Comparison of ENCODE assay signal across 8 cellular contexts in genomic region chr12:19439059-19440018, GRCh38. TPM values are rescaled to one million over a fixed set of nuclear protein-coding genes. Genes with fewer than 3 reads are reported as not detected.
A peak's percentile ranks its signal among the peaks of the same experiment; 100 is the strongest.
DNase-seq lines count a peak whose midpoint lies in the region; ATAC-seq, FAIRE-seq and TF ChIP-seq lines count a peak whose summit lies in the region.

Gene AEBP2 (plus strand): TSS chr12:19439492. CDS start chr12:19439700, 208 bp downstream.

- peaks cover 0 to under 1% of the 10 kb centered on the region in 2 experiments for H3K36me3 ChIP-seq in keratinocyte (ENCODE audit: control insufficient read depth in 2 of 2, extremely low read depth in 1 of 2, insufficient read depth in 2 of 2, low read length in 2 of 2)

- ATAC-seq in GM18907 (IDR thresholded peaks at IDR 0.05; ENCODE audit: unreplicated experiment) (peak; percentile 89), HG03139 (IDR thresholded peaks at IDR 0.05; ENCODE audit: unreplicated experiment) (peak; percentile 79)
- ATAC-seq in activated CD4-positive, CD25-positive, alpha-beta regulatory T cell treated with anti-CD3 and anti-CD28 coated beads, Interleukin-2, amount 50 U/mL, for 24 hours = peak; percentile 83 to 85
- ATAC-seq in central memory CD8-positive, alpha-beta T cell (replicated peaks; ENCODE audit: extremely low read depth, poor library complexity, severe bottlenecking) = peak; percentile 88

- no peaks in the 10 kb centered on the region for H3K27me3 Mint-ChIP-seq in central memory CD8-positive, alpha-beta T cell

- H4K20me1 ChIP-seq in keratinocyte (ENCODE audit: control insufficient read depth, extremely low read depth, insufficient read depth, low read length) = no peaks in the 10 kb centered on the region

- peak within 1 kb of the TSS; percentile 99 for H3K27ac Mint-ChIP-seq in central memory CD8-positive, alpha-beta T cell (ENCODE audit: low read depth)

- peak within 1 kb of the TSS; percentile 83 for H2AFZ ChIP-seq in keratinocyte (ENCODE audit: control insufficient read depth, low read length)

- FAIRE-seq in keratinocyte (lab: Jason Lieb, UNC) = no peak

- H3K27me3 ChIP-seq in keratinocyte (ENCODE audit: control insufficient read depth, extremely low read depth, insufficient read depth, low read length) = no peaks in the 10 kb centered on the region

- no peaks in the 10 kb centered on the region for H3K9me3 Mint-ChIP-seq in central memory CD8-positive, alpha-beta T cell

- H3K9me1 ChIP-seq in keratinocyte (ENCODE audit: control insufficient read depth, extremely low read depth, insufficient read depth, low read length) = no peaks in the 10 kb centered on the region

- peak within 1 kb of the TSS; percentile 84 for H3K27ac ChIP-seq in keratinocyte (ENCODE audit: control insufficient read depth, insufficient read depth, low read length)

- peaks cover 21% of the 10 kb centered on the region for H3K36me3 Mint-ChIP-seq in central memory CD8-positive, alpha-beta T cell (ENCODE audit: insufficient read depth)

- dilution Hi-C loops in keratinocyte (cut with MboI; ENCODE audit: extremely low pct_ligation_motif_present, low sequenced_read_pairs) = no loop called here

- H3K4me3 Mint-ChIP-seq in central memory CD8-positive, alpha-beta T cell = peak within 1 kb of the TSS; percentile 100

- DNase-seq in AG08395 (ENCODE audit: low spot score) = peak; percentile 97
- peak; percentile 70 to 92 for DNase-seq in NCI-H446 (lab: John Stamatoyannopoulos, UW)
- DNase-seq in central memory CD8-positive, alpha-beta T cell (ENCODE audit: low spot score in 2 of 2) = peak; percentile 78 to 91
- DNase-seq in keratinocyte (ENCODE audit: low read depth, low spot score) = peak; percentile 32
- peak; percentile 63 to 81 (median 80) for DNase-seq in stimulated activated CD4-positive, alpha-beta T cell treated with anti-CD3 and anti-CD28 coated beads, Interleukin-12 subunit alpha, Interleukin-12 subunit beta, amount 100 ng/mL, for 48 hours (ENCODE audit: low read depth in 2 of 3, low spot score in 1 of 3)

- H3K4me1 ChIP-seq in keratinocyte (ENCODE audit: control insufficient read depth, extremely low read depth, insufficient read depth, low read length) = peaks cover 13% of the 10 kb centered on the region

- H3K9me3 ChIP-seq in keratinocyte (ENCODE audit: control insufficient read depth, low read depth, low read length) = no peaks in the 10 kb centered on the region

- H3K4me3 ChIP-seq in keratinocyte (ENCODE audit: control insufficient read depth in 2 of 3, extremely low read depth in 1 of 3, insufficient read depth in 2 of 3, low read depth in 1 of 3, low read length in 3 of 3) = peak within 1 kb of the TSS; percentile 85 to 95 (median 91)

- H3K79me2 ChIP-seq in keratinocyte (ENCODE audit: control insufficient read depth, insufficient read depth, low read length) = peaks cover 46% of the 10 kb centered on the region

- peaks cover 24% of the 10 kb centered on the region for H3K4me1 Mint-ChIP-seq in central memory CD8-positive, alpha-beta T cell

- TF ChIP-seq CTCF in keratinocyte (optimal IDR thresholded peaks at IDR 0.05 in 1 of 3, IDR thresholded peaks at IDR 0.05 in 1 of 3, conservative IDR thresholded peaks at IDR 0.05 in 1 of 3; ENCODE audit: extremely low read depth in 1 of 3, insufficient read depth in 2 of 3, low read length in 3 of 3) = no peak

- H3K4me2 ChIP-seq in keratinocyte (ENCODE audit: control insufficient read depth, extremely low read depth, insufficient read depth, low read depth, low read length) = peak within 1 kb of the TSS; percentile 74

- H3K9ac ChIP-seq in keratinocyte (ENCODE audit: control insufficient read depth, extremely low read depth, insufficient read depth, low read length) = peak within 1 kb of the TSS; percentile 94

RNA-seq across cellular contexts. Expression of gene AEBP2, which starts in this region (rescaled TPM):
- 10.1 to 19.6 TPM (median 14.8 TPM) in 3 replicates for polyA plus RNA-seq in keratinocyte
- polyA plus RNA-seq in keratinocyte (2011; ENCODE audit: low read depth) = 36.5 TPM
- 15.9 and 26.4 TPM in 2 replicates for polyA plus RNA-seq in keratinocyte (2011; cell fraction: cytosol; rRNA removed)
- polyA plus RNA-seq in keratinocyte (2011; cell fraction: nucleus; rRNA removed) = 32.0 and 32.1 TPM in 2 replicates
- 21.5 and 22.7 TPM in 2 replicates for polyA plus RNA-seq in keratinocyte (2012; ENCODE audit: low replicate concordance)
- 12.8 to 18.6 TPM (median 17.7 TPM) in 3 replicates for polyA minus RNA-seq in keratinocyte
- polyA minus RNA-seq in keratinocyte (2011; cell fraction: cytosol; rRNA and poly(A)+ RNA removed) = 8.8 TPM
- 12.9 and 34.5 TPM in 2 replicates for polyA minus RNA-seq in keratinocyte (2011; cell fraction: nucleus; rRNA and poly(A)+ RNA removed)

Comparison
In these comparisons a context has a peak if more than half of its experiments do, and no peak if none do; other contexts are left out.
1. Peak in every context shown above with its lines: DNase-seq, ATAC-seq, H3K4me3 ChIP-seq and H3K27ac ChIP-seq.
2. DNase-seq: peak in every context shown above with its lines; median percentile 97 in AG08395; 84 in central memory CD8-positive, alpha-beta T cell; 81 in NCI-H446; 80 in stimulated activated CD4-positive, alpha-beta T cell treated with anti-CD3 and anti-CD28 coated beads, Interleukin-12 subunit alpha, Interleukin-12 subunit beta, amount 100 ng/mL, for 48 hours; 32 in keratinocyte.